21 cellular contexts compared by ENCODE assay signal in genomic region chr2:15634846-15635490, GRCh38. TPM values are rescaled to one million over a fixed set of nuclear protein-coding genes. Genes with fewer than 3 reads are reported as not detected.
DNase-seq lines count a peak whose midpoint lies in the region; ATAC-seq and TF ChIP-seq lines count a peak whose summit lies in the region.
"Had no signal": no experiment of that assay in that cellular context is flagged by ENCODE, and none has a peak within 500 bp of the region (broad histone marks: within the 10 kb centered on the region; RNA-seq: fewer than 3 reads in every experiment).

No MANE protein-coding gene starts in this region.

- H4K20me1 ChIP-seq in GM23248 (ENCODE audit: insufficient read depth) (no peaks in the 10 kb centered on the region), hepatocyte (ENCODE audit: insufficient read depth, poor library complexity, severe bottlenecking) (no peaks in the 10 kb centered on the region)

- H3K9me3 ChIP-seq in GM23248 (ENCODE audit: low read depth) (no peaks in the 10 kb centered on the region), body of pancreas (no peaks in the 10 kb centered on the region), hepatocyte (ENCODE audit: low read depth) (no peaks in the 10 kb centered on the region)
- H3K9me3 ChIP-seq: BLaER1, gastrocnemius medialis had no signal

- H3K27me3 ChIP-seq in GM23248 (replicated peaks; ENCODE audit: insufficient read depth) (no peaks in the 10 kb centered on the region), body of pancreas (no peaks in the 10 kb centered on the region), hepatocyte (no peaks in the 10 kb centered on the region)
- H3K27me3 ChIP-seq: BLaER1, gastrocnemius medialis had no signal

- H2AFZ ChIP-seq in GM23248: no peak overlapping the region
- no peak overlapping the region for H2AFZ ChIP-seq in hepatocyte

- in situ Hi-C loops in GM23248 (cut with MboI): loop anchor here (10.0 to 25.0 kb wide), 4 partner anchors 300 to 1127 kb away; no protein-coding TSS in a partner anchor

- peaks cover 41% of the 10 kb centered on the region for H3F3A ChIP-seq in GM23248 (ENCODE audit: insufficient read depth)

- H3K36me3 ChIP-seq in GM23248 (ENCODE audit: low read depth): peaks cover 36% of the 10 kb centered on the region
- peaks cover 9 to 15% of the 10 kb centered on the region in 2 donors for H3K36me3 ChIP-seq in body of pancreas (replicated peaks in 1 of 2; ENCODE audit: insufficient read depth in 1 of 2, low read depth in 2 of 2)
- no peaks in the 10 kb centered on the region for H3K36me3 ChIP-seq in hepatocyte (replicated peaks; ENCODE audit: insufficient read depth, low read depth)

- no peak overlapping the region for H3K4me3 Mint-ChIP-seq in stimulated activated effector memory CD8-positive, alpha-beta T cell treated with anti-CD3 and anti-CD28 coated beads, Interleukin-12 subunit alpha, Interleukin-12 subunit beta, amount 100 ng/mL, for 72 hours
- no peak overlapping the region for H3K4me3 Mint-ChIP-seq in activated CD4-positive, alpha-beta T cell treated with anti-CD3 and anti-CD28 coated beads, Interleukin-2, amount 10 ng/mL, durations not matched to agents 24 days and 14 days
- H3K4me3 Mint-ChIP-seq: effector memory CD8-positive, alpha-beta T cell; naive B cell had no signal

- TF ChIP-seq POLR2A in body of pancreas (IDR thresholded peaks at IDR 0.05): no peak

- H3K9me2 ChIP-seq in GM23248 (ENCODE audit: insufficient read depth): no peaks in the 10 kb centered on the region
- no peaks in the 10 kb centered on the region for H3K9me2 ChIP-seq in hepatocyte (replicated peaks; ENCODE audit: insufficient read depth)

- H3K27ac Mint-ChIP-seq in stimulated activated effector memory CD8-positive, alpha-beta T cell treated with anti-CD3 and anti-CD28 coated beads, Interleukin-12 subunit alpha, Interleukin-12 subunit beta, amount 100 ng/mL, for 72 hours: peak overlapping the region; percentile 46
- no peak overlapping the region for H3K27ac Mint-ChIP-seq in activated CD4-positive, alpha-beta T cell treated with anti-CD3 and anti-CD28 coated beads, Interleukin-2, amount 10 ng/mL, durations not matched to agents 24 days and 14 days

- peaks cover 60% of the 10 kb centered on the region for H3K36me3 Mint-ChIP-seq in stimulated activated effector memory CD8-positive, alpha-beta T cell treated with anti-CD3 and anti-CD28 coated beads, Interleukin-12 subunit alpha, Interleukin-12 subunit beta, amount 100 ng/mL, for 72 hours
- H3K36me3 Mint-ChIP-seq in activated CD4-positive, alpha-beta T cell treated with anti-CD3 and anti-CD28 coated beads, Interleukin-2, amount 10 ng/mL, durations not matched to agents 24 days and 14 days (ENCODE audit: low read depth): peaks cover 60% of the 10 kb centered on the region

- ATAC-seq in body of pancreas (peak; percentile 51), GM21619 (IDR thresholded peaks at IDR 0.05; ENCODE audit: unreplicated experiment) (no peak)
- ATAC-seq in stimulated activated effector memory CD8-positive, alpha-beta T cell treated with anti-CD3 and anti-CD28 coated beads, Interleukin-12 subunit alpha, Interleukin-12 subunit beta, amount 100 ng/mL, for 72 hours: no peak
- no peak for ATAC-seq in stimulated activated naive CD8-positive, alpha-beta T cell treated with anti-CD3 and anti-CD28 coated beads, Interleukin-15, Interleukin-2, amounts not matched to agents 100 U/mL and 50 U/mL, for 24 hours
- ATAC-seq: activated naive CD4-positive, alpha-beta T cell treated with anti-CD3 and anti-CD28 coated beads, Interleukin-2, amount 50 U/mL, for 72 hours; effector memory CD8-positive, alpha-beta T cell; gastrocnemius medialis; Panc1 had no signal

- H3K4me1 ChIP-seq in GM23248 (ENCODE audit: insufficient read depth): peaks cover 34% of the 10 kb centered on the region
- no peaks in the 10 kb centered on the region for H3K4me1 ChIP-seq in body of pancreas
- H3K4me1 ChIP-seq in hepatocyte (ENCODE audit: insufficient read depth): peaks cover 3% of the 10 kb centered on the region

- H3K9ac ChIP-seq in GM23248: no peak overlapping the region
- H3K9ac ChIP-seq: BLaER1 had no signal

- no peak for TF ChIP-seq CTCF in body of pancreas (IDR thresholded peaks at IDR 0.05)
- TF ChIP-seq CTCF in hepatocyte (IDR thresholded peaks at IDR 0.05; ENCODE audit: poor library complexity): no peak

- no peaks in the 10 kb centered on the region for H3K4me1 Mint-ChIP-seq in stimulated activated effector memory CD8-positive, alpha-beta T cell treated with anti-CD3 and anti-CD28 coated beads, Interleukin-12 subunit alpha, Interleukin-12 subunit beta, amount 100 ng/mL, for 72 hours
- no peaks in the 10 kb centered on the region for H3K4me1 Mint-ChIP-seq in activated CD4-positive, alpha-beta T cell treated with anti-CD3 and anti-CD28 coated beads, Interleukin-2, amount 10 ng/mL, durations not matched to agents 24 days and 14 days

- H3K9me3 Mint-ChIP-seq in stimulated activated effector memory CD8-positive, alpha-beta T cell treated with anti-CD3 and anti-CD28 coated beads, Interleukin-12 subunit alpha, Interleukin-12 subunit beta, amount 100 ng/mL, for 72 hours: no peaks in the 10 kb centered on the region
- no peaks in the 10 kb centered on the region for H3K9me3 Mint-ChIP-seq in activated CD4-positive, alpha-beta T cell treated with anti-CD3 and anti-CD28 coated beads, Interleukin-2, amount 10 ng/mL, durations not matched to agents 24 days and 14 days
- H3K9me3 Mint-ChIP-seq: activated naive CD4-positive, alpha-beta T cell treated with anti-CD3 and anti-CD28 coated beads, Interleukin-2, amount 50 U/mL, for 72 hours; effector memory CD8-positive, alpha-beta T cell; naive B cell had no signal

- 0 out of 2 replicates have a peak overlapping the region, but pooled peaks have one; percentile 4 for H3K27ac ChIP-seq in GM23248
- H3K27ac ChIP-seq in body of pancreas: peak overlapping the region in 2 of 4 donors; percentile 11 to 46
- peak overlapping the region; percentile 29 for H3K27ac ChIP-seq in hepatocyte
- H3K27ac ChIP-seq: BLaER1, gastrocnemius medialis had no signal

- DNase-seq in GM23248 (peak; percentile 50), body of pancreas (no peak), hepatocyte (ENCODE audit: low spot score) (no peak)
- DNase-seq in stimulated activated effector memory CD8-positive, alpha-beta T cell treated with anti-CD3 and anti-CD28 coated beads, Interleukin-12 subunit alpha, Interleukin-12 subunit beta, amount 100 ng/mL, for 72 hours (ENCODE audit: low spot score in 2 of 2): no peak
- no peak for DNase-seq in activated CD4-positive, alpha-beta T cell treated with anti-CD3 and anti-CD28 coated beads, Interleukin-2, amount 10 ng/mL, durations not matched to agents 24 days and 14 days
- no peak for DNase-seq in activated naive CD4-positive, alpha-beta T cell (lab: John Stamatoyannopoulos, UW)
- no peak for DNase-seq in stimulated activated naive CD8-positive, alpha-beta T cell treated with anti-CD3 and anti-CD28 coated beads, Interleukin-15, Interleukin-2, amounts not matched to agents 100 U/mL and 50 U/mL, for 24 hours
- DNase-seq: caudate nucleus; effector memory CD8-positive, alpha-beta T cell; gastrocnemius medialis; naive B cell; NCI-H1436; NCI-H2171; NCI-H748 treated with DMSO at 0.1 percent for 48 hours; stimulated activated CD4-positive, alpha-beta T cell treated with anti-CD3 and anti-CD28 coated beads, Interleukin-4, amount 100 ng/mL, for 4 hours; stimulated activated CD8-positive, alpha-beta memory T cell treated with anti-CD3 and anti-CD28 coated beads, Interleukin-4, amount 100 ng/mL, for 48 hours had no signal

- H3K4me3 ChIP-seq in GM23248: no peak overlapping the region
- no peak overlapping the region for H3K4me3 ChIP-seq in body of pancreas
- H3K4me3 ChIP-seq in hepatocyte: no peak overlapping the region
- H3K4me3 ChIP-seq: BLaER1, gastrocnemius medialis, smooth muscle cell had no signal

- 22 to 26% methylated on average over 1 of the region's 1 CpG for WGBS in GM23248 (ENCODE audit: low coverage in 1 of 2, low lambda C conversion rate in 2 of 2, missing lambda C conversion rate in 2 of 2), 2 experiments
- WGBS in body of pancreas, 2 donors: 19 to 30% methylated on average over 1 of the region's 1 CpG
- 81% methylated on average over 1 of the region's 1 CpG for WGBS in hepatocyte (ENCODE audit: low lambda C conversion rate, missing lambda C conversion rate)

- no peaks in the 10 kb centered on the region for H3K27me3 Mint-ChIP-seq in activated CD4-positive, alpha-beta T cell treated with anti-CD3 and anti-CD28 coated beads, Interleukin-2, amount 10 ng/mL, durations not matched to agents 24 days and 14 days
- H3K27me3 Mint-ChIP-seq: effector memory CD8-positive, alpha-beta T cell; naive B cell had no signal

- peak overlapping the region; percentile 6 for H3K4me2 ChIP-seq in GM23248 (ENCODE audit: unreplicated experiment)
- no peak overlapping the region for H3K4me2 ChIP-seq in hepatocyte
- H3K4me2 ChIP-seq: BLaER1, smooth muscle cell had no signal

- H3K79me2 ChIP-seq in GM23248 (ENCODE audit: insufficient read depth): no peaks in the 10 kb centered on the region
- no peaks in the 10 kb centered on the region for H3K79me2 ChIP-seq in hepatocyte

- intact Hi-C loops in body of pancreas (cut with DNase I): no loop called here
- intact Hi-C loops in activated CD4-positive, alpha-beta T cell treated with anti-CD3 and anti-CD28 coated beads, Interleukin-2, amount 10 ng/mL, durations not matched to agents 24 days and 14 days (cut with micrococcal nuclease): no loop called here

RNA-seq across cellular contexts. Expression of gene DDX1, which starts 43.3 kb away (rescaled TPM):
- total RNA-seq in GM23248 (2014; rRNA removed; shearing (Covaris generic)): 72.6 and 73.0 TPM in 2 replicates
- polyA plus RNA-seq in GM23248 (2016; fragmentation: Nextera tagmentation; extraction: Ambion mirVana) (101 TPM in 2 replicates), hepatocyte (76.2 and 82.6 TPM in 2 replicates)
- total RNA-seq in body of pancreas (10 to 100 TPM; 35.3 to 61.3 TPM), hepatocyte (70.2 and 76.7 TPM in 2 replicates)
- total RNA-seq in activated CD4-positive, alpha-beta T cell treated with anti-CD3 and anti-CD28 coated beads, Interleukin-2, amount 10 ng/mL, durations not matched to agents 24 days and 14 days: 116 TPM in 2 replicates
